In the genomic region with DNA sequence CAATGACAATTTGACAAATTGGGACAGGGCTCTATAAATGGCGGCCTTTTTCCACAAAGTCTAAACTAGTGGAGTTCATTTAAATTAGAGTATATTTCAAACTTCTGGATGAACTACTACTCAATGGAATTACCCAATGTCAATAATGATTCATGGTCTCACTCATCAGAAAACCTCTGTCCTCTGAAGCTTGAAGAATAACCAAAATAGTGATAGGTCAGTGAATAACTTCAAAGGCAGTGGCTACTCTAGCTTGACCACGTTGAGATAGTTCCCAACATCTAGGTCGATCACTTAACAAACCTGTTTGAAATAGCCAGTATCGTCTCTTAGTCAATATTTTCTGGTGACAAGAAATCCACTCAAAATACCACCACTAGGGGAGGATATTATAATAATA, we compare ENCODE assay signal across 27 cellular contexts.
DNase-seq lines count a peak whose midpoint lies in the region; ATAC-seq, FAIRE-seq and TF ChIP-seq lines count a peak whose summit lies in the region.
"Had no signal": no experiment of that assay in that cellular context is flagged by ENCODE, and none has a peak within 500 bp of the region (broad histone marks: within the 10 kb centered on the region; RNA-seq: fewer than 3 reads in every experiment).

No MANE protein-coding gene starts in this region.

- no peaks in the 10 kb centered on the region for H3K36me3 Mint-ChIP-seq in HFFc6 (ENCODE audit: low read depth)
- H3K36me3 Mint-ChIP-seq: CD14-positive monocyte; memory B cell; stimulated activated memory B cell treated with anti-CD40 and anti-IgM and Interleukin-4, amounts not matched to agents 10 μg/mL and 1 μg/mL and 100 μg/mL, for 72 hours had no signal

- DNase-seq in HFFc6, result no peak
- DNase-seq in GM12878 (ENCODE audit: low read depth, low spot score), result no peak
- DNase-seq in foreskin keratinocyte, result no peak
- DNase-seq in NCI-H524 (lab: John Stamatoyannopoulos, UW), result no peak
- DNase-seq: activated CD4-positive, alpha-beta T cell treated with anti-CD3 and anti-CD28 coated beads, Interleukin-2, amount 10 ng/mL, durations not matched to agents 24 days and 14 days; activated gamma-delta T cell treated with Interleukin-2 at 50 U/mL for 16 hours; activated T-cell treated with anti-CD3 and anti-CD28 coated beads, Interleukin-2, amount 50 U/mL, for 24 hours; EL; H7; heart right ventricle; left colon; MG63; NCI-H1417; posterior cingulate gyrus; right lobe of liver; Right ventricle myocardium superior; stimulated activated CD4-positive, alpha-beta T cell treated with anti-CD3 and anti-CD28 coated beads, Interleukin-4, amount 100 ng/mL, for 4 hours; T1000; upper lobe of left lung; WERI-Rb-1 had no signal

- no peak for TF ChIP-seq EP300 in GM12878 (IDR thresholded peaks at IDR 0.05; ENCODE audit: borderline replicate concordance in 1 of 2, control insufficient read depth in 1 of 2, low read depth in 2 of 2, low read length in 2 of 2)

- H3K9me3 Mint-ChIP-seq in HFFc6, result peaks cover 18% of the 10 kb centered on the region

- FAIRE-seq in GM12878 (lab: Jason Lieb, UNC), result no peak

- no peak overlapping the region for H2AFZ ChIP-seq in GM12878 (ENCODE audit: control insufficient read depth, low read depth, low read length)

- H3K4me1 ChIP-seq in GM12878 (ENCODE audit: control insufficient read depth, insufficient read depth, low read length) (no peaks in the 10 kb centered on the region), foreskin keratinocyte (peaks cover 9% of the 10 kb centered on the region)
- H3K4me1 ChIP-seq: heart right ventricle, right lobe of liver, upper lobe of left lung had no signal

- H3K36me3 ChIP-seq in GM12878 (ENCODE audit: control insufficient read depth in 2 of 2, insufficient read depth in 2 of 2, low read length in 1 of 2), result no peaks in the 10 kb centered on the region
- H3K36me3 ChIP-seq: heart right ventricle, MG63, right lobe of liver, upper lobe of left lung, WERI-Rb-1 had no signal

- no peaks in the 10 kb centered on the region for H4K20me1 ChIP-seq in GM12878 (ENCODE audit: control insufficient read depth, insufficient read depth)

- no TSS peak for BruUV-seq in GM12878 (replicated peaks; lab: Mats Ljungman, UMichigan)

- CTCF ChIA-PET in GM12878 (lab: Yijun Ruan, JAX), result no interaction called here

- WGBS in GM12878 (ENCODE audit: insufficient coverage, insufficient replicate concordance, low lambda C conversion rate, missing lambda C conversion rate), result 42% methylated on average over 4 of the region's 4 CpGs

- no peaks in the 10 kb centered on the region for H3K79me2 ChIP-seq in GM12878 (ENCODE audit: control insufficient read depth, insufficient read depth, low read length)

- H3K4me2 ChIP-seq in GM12878 (ENCODE audit: control insufficient read depth, insufficient read depth), result no peak overlapping the region

- no peak for TF ChIP-seq RAD21 in GM12878 (IDR thresholded peaks at IDR 0.05; ENCODE audit: insufficient read depth, low read depth, low read length)

- no peaks in the 10 kb centered on the region for H3K9me3 ChIP-seq in GM12878 (replicated peaks; ENCODE audit: control insufficient read depth, insufficient read depth, low read length)
- H3K9me3 ChIP-seq: heart right ventricle, MG63, right lobe of liver, upper lobe of left lung had no signal

- POLR2A ChIA-PET in GM12878 (lab: Charles Lee), result no interaction called here

- in situ Hi-C loops in GM12878 (cut with MboI), result no loop called here

- no peak overlapping the region for H3K27ac ChIP-seq in GM12878 (ENCODE audit: control insufficient read depth, insufficient read depth)
- no peak overlapping the region for H3K27ac ChIP-seq in foreskin keratinocyte
- H3K27ac ChIP-seq: epithelial cell of prostate, heart right ventricle, right lobe of liver, upper lobe of left lung, WERI-Rb-1 had no signal

- SMC1A ChIA-PET in GM12878 (lab: Charles Lee; ENCODE audit: uncharacterized antibody, unreplicated experiment), result no interaction called here

- TF ChIP-seq POLR2A in GM12878 (IDR thresholded peaks at IDR 0.05; ENCODE audit: low read depth, low read length), result no peak

- TF ChIP-seq CTCF in HFFc6 (IDR thresholded peaks at IDR 0.05), result peak; percentile 32; the same call in 1 of the 2 replicates
- no peak for TF ChIP-seq CTCF in GM12878 (IDR thresholded peaks at IDR 0.05 in 2 of 3, conservative IDR thresholded peaks at IDR 0.05 in 1 of 3; ENCODE audit: control insufficient read depth in 2 of 3, extremely low read depth in 1 of 3, insufficient read depth in 1 of 3, low read depth in 3 of 3, low read length in 3 of 3)
- TF ChIP-seq CTCF in foreskin keratinocyte (conservative IDR thresholded peaks at IDR 0.05), result peak; percentile 32

- peaks cover 4% of the 10 kb centered on the region; the same call in 1 of the 2 replicates for H3K4me1 Mint-ChIP-seq in HFFc6 (ENCODE audit: low read depth)
- H3K4me1 Mint-ChIP-seq: activated CD4-positive, alpha-beta T cell treated with anti-CD3 and anti-CD28 coated beads, Interleukin-2, amount 10 ng/mL, durations not matched to agents 24 days and 14 days; CD14-positive monocyte; memory B cell; stimulated activated memory B cell treated with anti-CD40 and anti-IgM and Interleukin-4, amounts not matched to agents 10 μg/mL and 1 μg/mL and 100 μg/mL, for 72 hours had no signal

- RAD21 ChIA-PET in GM12878 (lab: Charles Lee; ENCODE audit: unreplicated experiment), result no interaction called here

- peak; percentile 74 for ATAC-seq in GM12878
- ATAC-seq in foreskin keratinocyte, result no peak
- no peak for ATAC-seq in HG02610 (IDR thresholded peaks at IDR 0.05; ENCODE audit: unreplicated experiment)
- no peak for ATAC-seq in SK-N-SH treated with all-trans-retinoic acid at 6 μM for 48 hours
- no peak for ATAC-seq in HG02885 (IDR thresholded peaks at IDR 0.05; ENCODE audit: poor library complexity, unreplicated experiment)
- ATAC-seq: heart right ventricle; left colon; right lobe of liver; stimulated activated memory B cell treated with anti-CD40 and anti-IgM and Interleukin-4, amounts not matched to agents 10 μg/mL and 1 μg/mL and 100 μg/mL, for 72 hours had no signal

- no peak overlapping the region for H3K4me3 Mint-ChIP-seq in HFFc6
- H3K4me3 Mint-ChIP-seq: activated CD4-positive, alpha-beta T cell treated with anti-CD3 and anti-CD28 coated beads, Interleukin-2, amount 10 ng/mL, durations not matched to agents 24 days and 14 days; activated T-cell treated with anti-CD3 and anti-CD28 coated beads, Interleukin-2, amount 50 U/mL, for 24 hours; CD14-positive monocyte; memory B cell; stimulated activated memory B cell treated with anti-CD40 and anti-IgM and Interleukin-4, amounts not matched to agents 10 μg/mL and 1 μg/mL and 100 μg/mL, for 72 hours had no signal

- H3K27me3 ChIP-seq in GM12878 (replicated peaks in 1 of 2; ENCODE audit: control insufficient read depth in 2 of 2, insufficient read depth in 2 of 2, low read length in 1 of 2), result no peaks in the 10 kb centered on the region
- H3K27me3 ChIP-seq in foreskin keratinocyte, result no peaks in the 10 kb centered on the region
- H3K27me3 ChIP-seq: heart right ventricle, MG63, right lobe of liver, upper lobe of left lung had no signal

- no peak overlapping the region for H3K27ac Mint-ChIP-seq in HFFc6
- H3K27ac Mint-ChIP-seq: activated CD4-positive, alpha-beta T cell treated with anti-CD3 and anti-CD28 coated beads, Interleukin-2, amount 10 ng/mL, durations not matched to agents 24 days and 14 days; activated T-cell treated with anti-CD3 and anti-CD28 coated beads, Interleukin-2, amount 50 U/mL, for 24 hours; CD14-positive monocyte; memory B cell; stimulated activated memory B cell treated with anti-CD40 and anti-IgM and Interleukin-4, amounts not matched to agents 10 μg/mL and 1 μg/mL and 100 μg/mL, for 72 hours had no signal

- no peak overlapping the region for H3K9ac ChIP-seq in GM12878 (ENCODE audit: control insufficient read depth, insufficient read depth, low read length)

- no peaks in the 10 kb centered on the region for H3K27me3 Mint-ChIP-seq in HFFc6 (ENCODE audit: insufficient read depth)
- H3K27me3 Mint-ChIP-seq: activated CD4-positive, alpha-beta T cell treated with anti-CD3 and anti-CD28 coated beads, Interleukin-2, amount 10 ng/mL, durations not matched to agents 24 days and 14 days; activated T-cell treated with anti-CD3 and anti-CD28 coated beads, Interleukin-2, amount 50 U/mL, for 24 hours; memory B cell; stimulated activated memory B cell treated with anti-CD40 and anti-IgM and Interleukin-4, amounts not matched to agents 10 μg/mL and 1 μg/mL and 100 μg/mL, for 72 hours had no signal

- H3K4me3 ChIP-seq in GM12878, result no peak overlapping the region
- H3K4me3 ChIP-seq: heart right ventricle, MG63, right lobe of liver, upper lobe of left lung had no signal

- intact Hi-C loops in GM12878 (cut with micrococcal nuclease; ENCODE audit: unreplicated experiment), result no loop called here

TF ChIP-seq in GM12878, 131 proteins besides CTCF, POLR2A, EP300 and RAD21:
- peak; percentile 23; the same call in 1 of the 2 replicates for TF ChIP-seq FOXM1 (IDR thresholded peaks at IDR 0.05; ENCODE audit: low read depth, low read length)
- no peak for TF ChIP-seq ZBED1 (IDR thresholded peaks at IDR 0.05; ENCODE audit: borderline replicate concordance)
- peak; percentile 78 for TF ChIP-seq TCF7 (IDR thresholded peaks at IDR 0.05; ENCODE audit: borderline replicate concordance)
- TF ChIP-seq JUNB (IDR thresholded peaks at IDR 0.05), result 0 out of 2 replicates have a peak, but pooled peaks have one; percentile 11

TF ChIP-seq in SK-N-SH treated with all-trans-retinoic acid at 6 μM for 48 hours, 23 proteins besides CTCF, POLR2A, EP300 and RAD21:
- no peak for TF ChIP-seq ZNF70 (CRISPR knock-in tag; IDR thresholded peaks at IDR 0.05)
- TF ChIP-seq ZFP30 (CRISPR knock-in tag; IDR thresholded peaks at IDR 0.05), result no peak
- TF ChIP-seq, protein P1, sequence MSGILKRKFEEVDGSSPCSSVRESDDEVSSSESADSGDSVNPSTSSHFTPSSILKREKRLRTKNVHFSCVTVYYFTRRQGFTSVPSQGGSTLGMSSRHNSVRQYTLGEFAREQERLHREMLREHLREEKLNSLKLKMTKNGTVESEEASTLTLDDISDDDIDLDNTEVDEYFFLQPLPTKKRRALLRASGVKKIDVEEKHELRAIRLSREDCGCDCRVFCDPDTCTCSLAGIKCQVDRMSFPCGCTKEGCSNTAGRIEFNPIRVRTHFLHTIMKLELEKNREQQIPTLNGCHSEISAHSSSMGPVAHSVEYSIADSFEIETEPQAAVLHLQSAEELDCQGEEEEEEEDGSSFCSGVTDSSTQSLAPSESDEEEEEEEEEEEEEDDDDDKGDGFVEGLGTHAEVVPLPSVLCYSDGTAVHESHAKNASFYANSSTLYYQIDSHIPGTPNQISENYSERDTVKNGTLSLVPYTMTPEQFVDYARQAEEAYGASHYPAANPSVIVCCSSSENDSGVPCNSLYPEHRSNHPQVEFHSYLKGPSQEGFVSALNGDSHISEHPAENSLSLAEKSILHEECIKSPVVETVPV (CRISPR knock-in tag; IDR thresholded peaks at IDR 0.05), result no peak
- TF ChIP-seq ZC3H10 (CRISPR knock-in tag; IDR thresholded peaks at IDR 0.05), result no peak

Comparison
In these comparisons a context has a peak if more than half of its experiments do, and no peak if none do; other contexts are left out.
1. CTCF ChIP-seq: peak in HFFc6 (single experiment) and foreskin keratinocyte (single experiment); none in GM12878 (0 of 3).